ENCODE assay signal across 19 cellular contexts in the genomic region with DNA sequence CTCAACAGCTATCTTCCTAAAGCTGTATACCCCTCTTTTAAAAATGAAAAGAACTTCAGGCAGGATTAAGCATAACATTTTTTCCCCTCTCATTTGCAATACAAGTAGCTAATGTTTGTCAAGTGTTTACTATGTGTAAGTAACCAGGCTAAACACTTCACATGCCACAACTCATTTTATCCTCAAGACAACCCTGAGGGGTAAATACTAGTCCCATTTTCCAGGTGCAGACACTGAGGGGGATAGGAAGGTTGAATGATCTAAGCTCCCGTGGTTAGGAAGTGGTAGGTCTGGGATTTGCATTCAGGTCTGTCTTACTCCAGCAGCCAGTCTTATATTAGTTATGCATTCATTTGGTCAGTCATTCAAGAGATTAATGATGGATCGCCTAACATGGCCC.
"Had no signal": no experiment of that assay in that cellular context is flagged by ENCODE, and none has a peak within 500 bp of the region (broad histone marks: within the 10 kb centered on the region; RNA-seq: fewer than 3 reads in every experiment).

No MANE protein-coding gene starts in this region.

- H3K9me3 Mint-ChIP-seq: dendritic cell treated with granulocyte-macrophage colony-stimulating factor and Interleukin-4, amounts not matched to agents 40 ng/mL and 50 ng/mL, for 4 days; effector memory CD8-positive, alpha-beta T cell had no signal

- H3K4me3 Mint-ChIP-seq: dendritic cell treated with granulocyte-macrophage colony-stimulating factor and Interleukin-4, amounts not matched to agents 40 ng/mL and 50 ng/mL, for 4 days; effector memory CD8-positive, alpha-beta T cell; naive thymus-derived CD4-positive, alpha-beta T cell had no signal

- ATAC-seq: effector memory CD8-positive, alpha-beta T cell; foreskin keratinocyte; left colon; left ventricle myocardium superior; naive thymus-derived CD4-positive, alpha-beta T cell; sciatic nerve had no signal

- H3K36me3 ChIP-seq: neutrophil, stomach, thoracic aorta, transverse colon had no signal

- H3K9me3 ChIP-seq: neutrophil, stomach, thoracic aorta, transverse colon had no signal

- H3K4me3 ChIP-seq: hepatocyte, lung, skin epidermis, stomach, thoracic aorta, transverse colon had no signal

- H3K27me3 Mint-ChIP-seq: dendritic cell treated with granulocyte-macrophage colony-stimulating factor and Interleukin-4, amounts not matched to agents 40 ng/mL and 50 ng/mL, for 4 days; effector memory CD8-positive, alpha-beta T cell; naive thymus-derived CD4-positive, alpha-beta T cell had no signal

- H3K27me3 ChIP-seq: foreskin keratinocyte, hepatocyte, neutrophil, stomach had no signal

- DNase-seq: effector memory CD8-positive, alpha-beta T cell; foreskin keratinocyte; head of caudate nucleus; kidney; left colon; left ventricle myocardium superior; naive thymus-derived CD4-positive, alpha-beta T cell; stimulated activated CD4-positive, alpha-beta T cell treated with anti-CD3 and anti-CD28 coated beads, Interleukin-12 subunit alpha, Interleukin-12 subunit beta, amount 100 ng/mL, for 4 hours; stimulated activated naive CD4-positive, alpha-beta T cell; stomach; substantia nigra; transverse colon had no signal

- H3K27ac ChIP-seq: foreskin keratinocyte, neutrophil, skin epidermis, stomach, transverse colon had no signal

- H3K27ac Mint-ChIP-seq: dendritic cell treated with granulocyte-macrophage colony-stimulating factor and Interleukin-4, amounts not matched to agents 40 ng/mL and 50 ng/mL, for 4 days; effector memory CD8-positive, alpha-beta T cell; naive thymus-derived CD4-positive, alpha-beta T cell had no signal
